1 cellular context compared by ENCODE assay signal in genomic region chr5:16933337-16933736, GRCh38.
TF ChIP-seq lines count a peak whose summit lies in the region.

No MANE protein-coding gene starts in this region.

TF ChIP-seq in GM23338, 12 proteins besides CTCF, POLR2A, EP300 and RAD21 (continued from another document):
- TF ChIP-seq NANOG (IDR thresholded peaks at IDR 0.05; ENCODE audit: borderline replicate concordance): no peak
- no peak for TF ChIP-seq POLR2AphosphoS5 (IDR thresholded peaks at IDR 0.05; ENCODE audit: low read depth)
- TF ChIP-seq ZNF114 (CRISPR knock-in tag; IDR thresholded peaks at IDR 0.05): no peak
- no peak for TF ChIP-seq ETS1 (IDR thresholded peaks at IDR 0.05)
